ENCODE assay signal across 15 cellular contexts in genomic region chr12:30797689-30798088, GRCh38. TPM values are rescaled to one million over a fixed set of nuclear protein-coding genes. Genes with fewer than 3 reads are reported as not detected.
A peak's percentile ranks its signal among the peaks of the same experiment; 100 is the strongest.
DNase-seq lines count a peak whose midpoint lies in the region; ATAC-seq and TF ChIP-seq lines count a peak whose summit lies in the region.
"Had no signal": no experiment of that assay in that cellular context is flagged by ENCODE, and none has a peak within 500 bp of the region (broad histone marks: within the 10 kb centered on the region; RNA-seq: fewer than 3 reads in every experiment).

No MANE protein-coding gene starts in this region.

- CTCF ChIA-PET in CD8-positive, alpha-beta memory T cell (lab: Charles Lee): interaction anchor here (1.3 kb wide), 1 partner anchor 10 kb away, joined by 5 read pairs; no protein-coding TSS in a partner anchor
- CTCF ChIA-PET in activated B cell treated with CpG ODN at 0.5 μM for 24 hours (lab: Charles Lee): no interaction called here

- no peak overlapping the region for H3K27ac Mint-ChIP-seq in CD8-positive, alpha-beta memory T cell
- no peak overlapping the region for H3K27ac Mint-ChIP-seq in activated B cell treated with CpG ODN at 0.5 μM for 24 hours
- H3K27ac Mint-ChIP-seq: activated CD8-positive, alpha-beta memory T cell treated with anti-CD3 and anti-CD28 coated beads, Interleukin-2, amount 10 ng/mL, durations not matched to agents 7 days and 5 days had no signal

- H3K4me1 ChIP-seq in CD8-positive, alpha-beta memory T cell (ENCODE audit: insufficient read depth, low read length): no peaks in the 10 kb centered on the region
- peaks cover 15% of the 10 kb centered on the region for H3K4me1 ChIP-seq in mesendoderm (ENCODE audit: control insufficient read depth, low read depth, low read length)

- H2BK5ac ChIP-seq in mesendoderm (ENCODE audit: low read length): no peak overlapping the region

- no peak overlapping the region for H4K5ac ChIP-seq in mesendoderm (ENCODE audit: low read length)

- H3K9me3 Mint-ChIP-seq in CD8-positive, alpha-beta memory T cell: no peaks in the 10 kb centered on the region
- no peaks in the 10 kb centered on the region for H3K9me3 Mint-ChIP-seq in activated B cell treated with CpG ODN at 0.5 μM for 24 hours
- H3K9me3 Mint-ChIP-seq: stimulated activated naive B cell treated with anti-CD40 and anti-IgM and Interleukin-4, amounts not matched to agents 10 μg/mL and 1 μg/mL and 100 μg/mL, for 72 hours had no signal

- H3K79me1 ChIP-seq in mesendoderm (ENCODE audit: low read length): no peaks in the 10 kb centered on the region

- POLR2A ChIA-PET in CD8-positive, alpha-beta memory T cell (lab: Charles Lee): no interaction called here
- POLR2A ChIA-PET in activated B cell treated with CpG ODN at 0.5 μM for 24 hours (lab: Charles Lee): no interaction called here

- no peak overlapping the region for H3K4me3 ChIP-seq in CD8-positive, alpha-beta memory T cell (ENCODE audit: low read length)
- H3K4me3 ChIP-seq in mesendoderm (ENCODE audit: low read length): no peak overlapping the region

- no peaks in the 10 kb centered on the region for H3K36me3 ChIP-seq in CD8-positive, alpha-beta memory T cell (ENCODE audit: insufficient read depth, low read length)
- H3K36me3 ChIP-seq in mesendoderm (ENCODE audit: control insufficient read depth, insufficient read depth, low read length): no peaks in the 10 kb centered on the region
- H3K36me3 ChIP-seq: Peyer's patch had no signal

- no peak overlapping the region for H3K23ac ChIP-seq in mesendoderm (ENCODE audit: low read length)

- peak overlapping the region; percentile 75 for H2BK15ac ChIP-seq in mesendoderm (replicated peaks; ENCODE audit: low read depth)

- H3K27ac ChIP-seq in 22Rv1: no peak overlapping the region
- H3K27ac ChIP-seq in CD8-positive, alpha-beta memory T cell (ENCODE audit: low read depth, low read length): no peak overlapping the region
- no peak overlapping the region for H3K27ac ChIP-seq in mesendoderm (ENCODE audit: low read depth, low read length)
- H3K27ac ChIP-seq: C4-2B, Peyer's patch had no signal

- intact Hi-C loops in activated B cell treated with CpG ODN at 0.5 μM for 24 hours (cut with micrococcal nuclease): loop anchor here (2.0 kb wide), 1 partner anchor 43 kb away; the partner anchor contains the start of gene CAPRIN2

- no peak overlapping the region for H3K18ac ChIP-seq in mesendoderm (ENCODE audit: low read length)

- no peak overlapping the region for H2BK120ac ChIP-seq in mesendoderm (ENCODE audit: low read depth, low read length)

- peaks cover 5% of the 10 kb centered on the region for H3K27me3 ChIP-seq in CD8-positive, alpha-beta memory T cell (ENCODE audit: insufficient read depth, low read length, poor library complexity, severe bottlenecking)
- H3K27me3 ChIP-seq in mesendoderm (ENCODE audit: insufficient read depth, low read length, poor library complexity): no peaks in the 10 kb centered on the region

- no peaks in the 10 kb centered on the region for H3K9me3 ChIP-seq in CD8-positive, alpha-beta memory T cell (ENCODE audit: low read length)
- H3K9me3 ChIP-seq: Peyer's patch had no signal

- no peak for DNase-seq in CD8-positive, alpha-beta memory T cell
- no peak for DNase-seq in activated B cell treated with CpG ODN at 0.5 μM for 24 hours
- DNase-seq in mesendoderm: no peak
- DNase-seq in NCI-H2029 (lab: John Stamatoyannopoulos, UW): no peak
- DNase-seq in NCI-H2171 treated with DMSO at 0.1 percent for 48 hours (lab: John Stamatoyannopoulos, UW): no peak
- no peak for DNase-seq in DMS153 treated with DMSO at 0.1 percent for 48 hours (lab: John Stamatoyannopoulos, UW; ENCODE audit: unreplicated experiment)
- DNase-seq: activated CD8-positive, alpha-beta memory T cell treated with anti-CD3 and anti-CD28 coated beads, Interleukin-2, amount 10 ng/mL, durations not matched to agents 7 days and 5 days; foreskin melanocyte; NCI-H2227 treated with DMSO at 0.1 percent for 48 hours; Peyer's patch; stimulated activated CD4-positive, alpha-beta T cell treated with anti-CD3 and anti-CD28 coated beads, Interleukin-4, amount 100 ng/mL, for 1 hour; stimulated activated naive B cell treated with anti-CD40 and anti-IgM and Interleukin-4, amounts not matched to agents 10 μg/mL and 1 μg/mL and 100 μg/mL, for 72 hours had no signal

- H3K9ac ChIP-seq in mesendoderm (ENCODE audit: low read length): no peak overlapping the region

- no peaks in the 10 kb centered on the region for H3K36me3 Mint-ChIP-seq in CD8-positive, alpha-beta memory T cell
- no peaks in the 10 kb centered on the region for H3K36me3 Mint-ChIP-seq in activated B cell treated with CpG ODN at 0.5 μM for 24 hours (ENCODE audit: low read depth)
- H3K36me3 Mint-ChIP-seq: activated CD8-positive, alpha-beta memory T cell treated with anti-CD3 and anti-CD28 coated beads, Interleukin-2, amount 10 ng/mL, durations not matched to agents 7 days and 5 days had no signal

- H3K4me2 ChIP-seq in mesendoderm (ENCODE audit: low read length): no peak overlapping the region

- peaks cover 20 to 51% of the 10 kb centered on the region in 2 donors for H3K27me3 Mint-ChIP-seq in CD8-positive, alpha-beta memory T cell
- H3K27me3 Mint-ChIP-seq in activated B cell treated with CpG ODN at 0.5 μM for 24 hours: peaks cover 47% of the 10 kb centered on the region

- H3K79me2 ChIP-seq in mesendoderm (ENCODE audit: control insufficient read depth, insufficient read depth, low read length): no peaks in the 10 kb centered on the region

- peak overlapping the region in 6 of 7 donors; percentile 30 to 88 (median 76) for H3K4me3 Mint-ChIP-seq in CD8-positive, alpha-beta memory T cell
- H3K4me3 Mint-ChIP-seq in activated B cell treated with CpG ODN at 0.5 μM for 24 hours: peak overlapping the region; percentile 36

- WGBS in mesendoderm (ENCODE audit: extremely low coverage, insufficient coverage, low lambda C conversion rate): no CpG with 5 or more reads among the region's 4 CpGs

- no peak overlapping the region for H4K8ac ChIP-seq in mesendoderm (ENCODE audit: low read depth, low read length)

- H3K4me1 Mint-ChIP-seq in CD8-positive, alpha-beta memory T cell: peaks cover 12 to 21% (median 13%) of the 10 kb centered on the region in 3 donors
- peaks cover 23% of the 10 kb centered on the region for H3K4me1 Mint-ChIP-seq in activated B cell treated with CpG ODN at 0.5 μM for 24 hours

- no peak for ATAC-seq in activated B cell treated with CpG ODN at 0.5 μM for 24 hours (ENCODE audit: low read depth)
- no peak for ATAC-seq in HG03280 (IDR thresholded peaks at IDR 0.05; ENCODE audit: unreplicated experiment)
- ATAC-seq: activated CD8-positive, alpha-beta memory T cell treated with anti-CD3 and anti-CD28 coated beads, Interleukin-2, amount 10 ng/mL, durations not matched to agents 7 days and 5 days; stimulated activated naive B cell treated with anti-CD40 and anti-IgM and Interleukin-4, amounts not matched to agents 10 μg/mL and 1 μg/mL and 100 μg/mL, for 72 hours had no signal

- H2AK5ac ChIP-seq in mesendoderm (ENCODE audit: low read length): no peak overlapping the region

- H3K4ac ChIP-seq in mesendoderm (ENCODE audit: low read depth, low read length): no peak overlapping the region

- TF ChIP-seq CTCF in 22Rv1 (IDR thresholded peaks at IDR 0.05): peak; percentile 8; the same call in 1 of the 2 replicates
- TF ChIP-seq CTCF in activated B cell treated with CpG ODN at 0.5 μM for 24 hours (IDR thresholded peaks at IDR 0.05): no peak

- H3K56ac ChIP-seq in mesendoderm (ENCODE audit: low read length): no peak overlapping the region

RNA-seq across cellular contexts. Expression of gene CAPRIN2, which starts 42.9 kb away (rescaled TPM):
- 10 to 100 TPM in 1 of 2 experiments, 1 to 10 TPM in 1; 8.8 to 11.5 TPM for total RNA-seq in CD8-positive, alpha-beta memory T cell
- 11.1 TPM for polyA plus RNA-seq in CD8-positive, alpha-beta memory T cell
- 17.5 and 18.7 TPM in 2 replicates for total RNA-seq in activated B cell treated with CpG ODN at 0.5 μM for 24 hours
- polyA plus RNA-seq in mesendoderm (2013, experiment 1 of 2): 22.2 TPM
- 21.9 TPM for polyA plus RNA-seq in mesendoderm (2013, experiment 2 of 2)
